Comparison of ENCODE assay signal across 24 cellular contexts in the genomic region with DNA sequence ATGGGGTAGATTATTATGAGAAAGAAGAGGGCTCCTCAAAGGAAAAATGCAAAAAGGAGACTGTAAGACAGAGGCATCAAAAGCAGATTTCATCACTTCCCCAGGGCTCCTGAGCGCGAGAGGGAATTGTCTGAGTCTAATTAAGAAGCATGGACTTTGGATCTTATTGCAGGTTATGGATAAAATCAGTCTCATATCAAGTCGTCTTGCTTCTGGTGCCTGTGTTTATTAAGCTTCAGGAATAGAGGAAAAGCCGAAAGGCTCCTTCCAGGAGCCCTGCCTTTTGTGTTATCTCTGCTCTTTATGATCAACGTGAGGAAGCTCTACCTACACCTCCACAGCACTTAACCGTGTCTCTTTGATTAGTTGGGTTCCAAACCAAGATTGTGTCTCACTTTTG. TPM values are rescaled to one million over a fixed set of nuclear protein-coding genes. Genes with fewer than 3 reads are reported as not detected.
DNase-seq lines count a peak whose midpoint lies in the region; ATAC-seq, FAIRE-seq and TF ChIP-seq lines count a peak whose summit lies in the region.
"Had no signal": no experiment of that assay in that cellular context is flagged by ENCODE, and none has a peak within 500 bp of the region (broad histone marks: within the 10 kb centered on the region; RNA-seq: fewer than 3 reads in every experiment).

No MANE protein-coding gene starts in this region.

- no peak for TF ChIP-seq CTCF in mucosa of descending colon (IDR thresholded peaks at IDR 0.05)

- WGBS in small intestine, 3 donors, result 15 to 58% (median 32%) methylated on average over 6 of the region's 6 CpGs

- ATAC-seq in left colon (peak; percentile 68), mucosa of descending colon (peak; percentile 34), GM19452 (IDR thresholded peaks at IDR 0.05; ENCODE audit: unreplicated experiment) (no peak)

- peaks cover 3% of the 10 kb centered on the region for H3K4me1 ChIP-seq in mucosa of descending colon (ENCODE audit: low read depth)
- no peaks in the 10 kb centered on the region for H3K4me1 ChIP-seq in small intestine (ENCODE audit: control insufficient read depth in 2 of 2, insufficient read depth in 1 of 2, low read depth in 1 of 2, low read length in 1 of 2)
- H3K4me1 ChIP-seq: BE2C, BLaER1 had no signal

- H3K9me3 ChIP-seq in mucosa of descending colon (no peaks in the 10 kb centered on the region), small intestine (ENCODE audit: control insufficient read depth, low read depth) (no peaks in the 10 kb centered on the region)
- H3K9me3 ChIP-seq: BE2C, BLaER1 had no signal

- no peak for FAIRE-seq in small intestine (lab: Jason Lieb, UNC)
- FAIRE-seq: A204.1, G401.6, GM12891, GM19239 had no signal

- intact Hi-C loops in left colon (cut with DNase I, micrococcal nuclease), result no loop called here
- intact Hi-C loops in mucosa of descending colon (cut with DNase I, micrococcal nuclease), result no loop called here

- H3K36me3 ChIP-seq in mucosa of descending colon (ENCODE audit: low read depth) (no peaks in the 10 kb centered on the region), small intestine (ENCODE audit: control insufficient read depth in 2 of 2, insufficient read depth in 2 of 2, low read length in 2 of 2) (no peaks in the 10 kb centered on the region)
- H3K36me3 ChIP-seq: BE2C, BLaER1 had no signal

- no peaks in the 10 kb centered on the region for H3K27me3 ChIP-seq in small intestine (ENCODE audit: control insufficient read depth in 2 of 2, insufficient read depth in 2 of 2, low read length in 2 of 2)
- H3K27me3 ChIP-seq: BE2C, BLaER1 had no signal

- no peak for DNase-seq in left colon
- DNase-seq in mucosa of descending colon, result no peak
- DNase-seq in small intestine, result peak; percentile 74
- DNase-seq in NCI-H187 treated with DMSO at 0.1 percent for 48 hours (lab: John Stamatoyannopoulos, UW), result no peak
- DNase-seq in activated T-cell treated with anti-CD3 and anti-CD28 coated beads, Interleukin-2, amount 50 U/mL, for 48 hours, result no peak
- DNase-seq: 8988T; ACHN; BE2C; C1 segment of cervical spinal cord; CD4-positive, alpha-beta memory T cell; CD4-positive, CD25-positive, alpha-beta regulatory T cell; CD8-positive, alpha-beta memory T cell; COR-L47; DMS 273 treated with DMSO at 0.1 percent for 48 hours; DMS153; GF-D8 had no signal

- H3K27ac ChIP-seq in small intestine (ENCODE audit: low read depth in 1 of 2, low read length in 1 of 2), result no peak overlapping the region
- H3K27ac ChIP-seq: BLaER1 had no signal

- H3K4me3 ChIP-seq in mucosa of descending colon, result no peak overlapping the region
- H3K4me3 ChIP-seq in small intestine (ENCODE audit: low read depth in 1 of 2, low read length in 2 of 2), result no peak overlapping the region
- H3K4me3 ChIP-seq: BLaER1 had no signal

RNA-seq across cellular contexts. Expression of a gene that starts 25.0 kb away (rescaled TPM):
- total RNA-seq in left colon (10 to 100 TPM; 33.8 to 37.4 TPM), mucosa of descending colon (10 to 100 TPM; 20.3 to 43.8 (median 33.6) TPM)
- 1 to 10 TPM in 1 of 3 donors, under 1 TPM in 2; 0.45 to 1.9 (median 0.54) TPM for polyA plus RNA-seq in small intestine
- total RNA-seq: CD8-positive, alpha-beta memory T cell had no signal
- polyA plus RNA-seq: CD14-positive monocyte; CD8-positive, alpha-beta memory T cell had no signal

RNA-seq across cellular contexts. Expression of a gene that starts 59.3 kb away (rescaled TPM):
- total RNA-seq in left colon (not detected), mucosa of descending colon (not detected)
- polyA plus RNA-seq in small intestine, result not detected
- total RNA-seq: A673; CD4-positive, alpha-beta memory T cell; CD4-positive, CD25-positive, alpha-beta regulatory T cell; CD8-positive, alpha-beta memory T cell had no signal
- polyA plus RNA-seq: CD14-positive monocyte; CD4-positive, CD25-positive, alpha-beta regulatory T cell; CD8-positive, alpha-beta memory T cell had no signal
